In the genomic region with DNA sequence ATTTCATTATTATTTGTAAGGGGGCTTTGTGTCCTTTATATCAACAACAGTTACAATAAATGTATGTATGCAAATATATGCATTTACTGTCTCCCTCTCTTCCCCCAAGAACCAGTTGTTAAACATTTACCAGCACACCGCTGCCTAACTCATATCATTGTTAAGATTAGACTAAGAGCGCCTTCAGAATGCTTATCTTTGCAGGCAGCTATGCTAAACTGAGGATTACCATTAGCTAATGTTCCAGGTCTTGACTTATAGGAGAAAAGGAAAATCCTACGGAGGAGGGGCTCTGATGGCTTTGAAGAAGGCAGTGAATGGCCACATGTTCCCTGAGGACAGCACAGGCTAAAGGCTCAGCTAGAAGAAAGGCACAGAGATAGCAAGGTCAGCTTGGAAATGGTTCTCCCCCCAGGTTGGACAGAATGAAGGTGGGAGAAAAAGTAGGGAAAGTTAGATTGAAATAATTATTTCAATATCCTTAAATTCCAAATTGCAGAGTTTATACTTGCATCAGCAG, we compare ENCODE assay signal across 24 cellular contexts.
"Had no signal": no experiment of that assay in that cellular context is flagged by ENCODE, and none has a peak within 500 bp of the region (broad histone marks: within the 10 kb centered on the region; RNA-seq: fewer than 3 reads in every experiment).

No MANE protein-coding gene starts in this region.

- H3K36me3 Mint-ChIP-seq: memory B cell; stimulated activated memory B cell treated with anti-CD40 and anti-IgM and Interleukin-4, amounts not matched to agents 10 μg/mL and 1 μg/mL and 100 μg/mL, for 72 hours had no signal

- H3K4me1 Mint-ChIP-seq: memory B cell; naive thymus-derived CD4-positive, alpha-beta T cell; stimulated activated memory B cell treated with anti-CD40 and anti-IgM and Interleukin-4, amounts not matched to agents 10 μg/mL and 1 μg/mL and 100 μg/mL, for 72 hours had no signal

- H3K27me3 ChIP-seq: colonic mucosa, esophagus squamous epithelium, foreskin keratinocyte, ovary, spleen, tibial artery, upper lobe of left lung, uterus had no signal

- H3K27me3 Mint-ChIP-seq: stimulated activated memory B cell treated with anti-CD40 and anti-IgM and Interleukin-4, amounts not matched to agents 10 μg/mL and 1 μg/mL and 100 μg/mL, for 72 hours had no signal

- H3K4me1 ChIP-seq: colonic mucosa, esophagus squamous epithelium, foreskin keratinocyte, left ventricle myocardium inferior, lower lobe of right lung, spleen, tibial artery, upper lobe of left lung, uterus had no signal

- H3K4me3 ChIP-seq: colonic mucosa, esophagus squamous epithelium, left ventricle myocardium inferior, lower lobe of right lung, ovary, spleen, tibial artery, upper lobe of left lung, uterus had no signal

- FAIRE-seq: endometrium, kidney had no signal

- H3K9me3 ChIP-seq: colonic mucosa, esophagus squamous epithelium, left ventricle myocardium inferior, lower lobe of right lung, ovary, spleen, tibial artery, upper lobe of left lung, uterus had no signal

- H3K27ac ChIP-seq: colonic mucosa, esophagus squamous epithelium, foreskin keratinocyte, left ventricle myocardium inferior, lower lobe of right lung, ovary, spleen, tibial artery, upper lobe of left lung, uterus had no signal

- DNase-seq: cerebellar nuclear complex; colonic mucosa; dermis blood vessel endothelial cell; esophagus squamous epithelium; foreskin keratinocyte; kidney; left cardiac atrium; left ventricle myocardium inferior; lower lobe of right lung; naive thymus-derived CD4-positive, alpha-beta T cell; nephron progenitor cell; ovary; right cardiac atrium; spleen; stimulated activated CD4-positive, alpha-beta T cell treated with anti-CD3 and anti-CD28 coated beads, Interleukin-15, amount 100 ng/mL, for 24 hours; stimulated activated CD4-positive, alpha-beta T cell treated with anti-CD3 and anti-CD28 coated beads, Interleukin-1b, Interleukin-23, amount 100 ng/mL, for 48 hours; stimulated activated CD4-positive, alpha-beta T cell treated with anti-CD3 and anti-CD28 coated beads, Interleukin-4, amount 100 ng/mL, for 24 hours; tibial artery; upper lobe of left lung; uterus had no signal

- H3K27ac Mint-ChIP-seq: memory B cell; naive thymus-derived CD4-positive, alpha-beta T cell; nephron progenitor cell; stimulated activated memory B cell treated with anti-CD40 and anti-IgM and Interleukin-4, amounts not matched to agents 10 μg/mL and 1 μg/mL and 100 μg/mL, for 72 hours; stimulated activated naive CD8-positive, alpha-beta T cell treated with anti-CD3 and anti-CD28 coated beads, Interleukin-15, Interleukin-2, amounts not matched to agents 100 ng/mL and 50 ng/mL, for 24 hours had no signal

- H3K9me3 Mint-ChIP-seq: memory B cell; stimulated activated memory B cell treated with anti-CD40 and anti-IgM and Interleukin-4, amounts not matched to agents 10 μg/mL and 1 μg/mL and 100 μg/mL, for 72 hours had no signal

- H3K4me3 Mint-ChIP-seq: memory B cell; naive thymus-derived CD4-positive, alpha-beta T cell; nephron progenitor cell; stimulated activated memory B cell treated with anti-CD40 and anti-IgM and Interleukin-4, amounts not matched to agents 10 μg/mL and 1 μg/mL and 100 μg/mL, for 72 hours; stimulated activated naive CD8-positive, alpha-beta T cell treated with anti-CD3 and anti-CD28 coated beads, Interleukin-15, Interleukin-2, amounts not matched to agents 100 ng/mL and 50 ng/mL, for 24 hours had no signal

- H3K36me3 ChIP-seq: colonic mucosa, esophagus squamous epithelium, left ventricle myocardium inferior, lower lobe of right lung, ovary, spleen, tibial artery, upper lobe of left lung, uterus had no signal
